ENCODE assay signal across 1 cellular context in genomic region chr7:50733552-50733951, GRCh38.
TF ChIP-seq lines count a peak whose summit lies in the region.

No MANE protein-coding gene starts in this region.

TF ChIP-seq in HepG2, 621 proteins besides CTCF, POLR2A, EP300 and RAD21 (continued from another document):
- TF ChIP-seq ARID5B (CRISPR knock-in tag; IDR thresholded peaks at IDR 0.05) (0 out of 2 replicates have a peak, but pooled peaks have one; percentile 11), TFDP2 (CRISPR knock-in tag; IDR thresholded peaks at IDR 0.05) (no peak)
TF ChIP-seq in HepG2: peak in this region for 2.
